9 cellular contexts compared by ENCODE assay signal in genomic region chr6:142746524-142746923, GRCh38.
DNase-seq lines count a peak whose midpoint lies in the region; ATAC-seq and TF ChIP-seq lines count a peak whose summit lies in the region.
"Had no signal": no experiment of that assay in that cellular context is flagged by ENCODE, and none has a peak within 500 bp of the region (broad histone marks: within the 10 kb centered on the region; RNA-seq: fewer than 3 reads in every experiment).

No MANE protein-coding gene starts in this region.

- H3F3A ChIP-seq in MM.1S (ENCODE audit: insufficient read depth, low read length) = no peaks in the 10 kb centered on the region

- no peak for TF ChIP-seq POLR2A in upper lobe of left lung (IDR thresholded peaks at IDR 0.05)

- H3K9me3 ChIP-seq in MM.1S (replicated peaks; ENCODE audit: insufficient read depth, low read length) (no peaks in the 10 kb centered on the region), upper lobe of left lung (no peaks in the 10 kb centered on the region)

- WGBS in upper lobe of left lung, 2 donors = 85 to 97% methylated on average over 2 of the region's 2 CpGs

- H3K4me3 ChIP-seq in MM.1S (ENCODE audit: low read length) = no peak overlapping the region
- no peak overlapping the region for H3K4me3 ChIP-seq in astrocyte of the cerebellum (ENCODE audit: low read depth, low read length)
- H3K4me3 ChIP-seq in upper lobe of left lung = no peak overlapping the region

- in situ Hi-C loops in astrocyte of the cerebellum (cut with HindIII; ENCODE audit: low sequenced_read_pairs) = no loop called here

- H3K79me2 ChIP-seq in MM.1S (ENCODE audit: low read length) = no peaks in the 10 kb centered on the region

- H3K27ac ChIP-seq in C4-2B (no peak overlapping the region), MM.1S (ENCODE audit: low read length) (no peak overlapping the region), upper lobe of left lung (no peak overlapping the region)
- H3K27ac ChIP-seq: epithelial cell of prostate had no signal

- H3K36me3 ChIP-seq in MM.1S (replicated peaks; ENCODE audit: insufficient read depth, low read length) = no peaks in the 10 kb centered on the region
- no peaks in the 10 kb centered on the region for H3K36me3 ChIP-seq in upper lobe of left lung

- H3K27me3 ChIP-seq in MM.1S (replicated peaks; ENCODE audit: insufficient read depth, low read length) (no peaks in the 10 kb centered on the region), upper lobe of left lung (no peaks in the 10 kb centered on the region)

- no peak for TF ChIP-seq EP300 in upper lobe of left lung (IDR thresholded peaks at IDR 0.05)

- peak; percentile 32 for TF ChIP-seq CTCF in C4-2B (conservative IDR thresholded peaks at IDR 0.05)
- TF ChIP-seq CTCF in MM.1S (IDR thresholded peaks at IDR 0.05; ENCODE audit: low read length) = peak; percentile 33
- peak; percentile 38 for TF ChIP-seq CTCF in astrocyte of the cerebellum (IDR thresholded peaks at IDR 0.05; ENCODE audit: low read depth, low read length, missing control alignments)
- TF ChIP-seq CTCF in upper lobe of left lung (IDR thresholded peaks at IDR 0.05) = peak in 5 of 6 experiments; percentile 23 to 44 (median 38)

- no peak overlapping the region for H3K9ac ChIP-seq in MM.1S (ENCODE audit: low read length)

- ATAC-seq in upper lobe of left lung (ENCODE audit: low FRiP score in 2 of 2) (peak in 1 of 2 donors; percentile 48), GM21367 (IDR thresholded peaks at IDR 0.05; ENCODE audit: unreplicated experiment) (no peak)

- H4K20me1 ChIP-seq in MM.1S (ENCODE audit: insufficient read depth, low read length) = no peaks in the 10 kb centered on the region

- H2AFZ ChIP-seq in MM.1S (ENCODE audit: low read length) = no peak overlapping the region

- H3K4me1 ChIP-seq in MM.1S (ENCODE audit: low read length) (no peaks in the 10 kb centered on the region), upper lobe of left lung (no peaks in the 10 kb centered on the region)

- DNase-seq in GM19240 (ENCODE audit: insufficient read length, low spot score) (peak; percentile 6), MM.1S (no peak), astrocyte of the cerebellum (ENCODE audit: low read depth) (no peak), left kidney (ENCODE audit: low read depth, low spot score) (peak; percentile 73), upper lobe of left lung (no peak), AML-193 (lab: John Stamatoyannopoulos, UW) (no peak)

- no peak overlapping the region for H3K4me2 ChIP-seq in MM.1S (ENCODE audit: low read depth, low read length)

- H3K9me2 ChIP-seq in MM.1S (replicated peaks; ENCODE audit: insufficient read depth, low read length) = no peaks in the 10 kb centered on the region

Comparison
In these comparisons a context has a peak if more than half of its experiments do, and no peak if none do; other contexts are left out.
1. DNase-seq: peak in GM19240 (single experiment) and left kidney (single experiment); none in MM.1S (single experiment), astrocyte of the cerebellum (single experiment), upper lobe of left lung (0 of 2) and AML-193 (0 of 2).
2. Peak in every context shown above with its lines, with median percentiles within 50 percentile points of each other: CTCF ChIP-seq.